ENCODE assay signal across 12 cellular contexts in the genomic region with DNA sequence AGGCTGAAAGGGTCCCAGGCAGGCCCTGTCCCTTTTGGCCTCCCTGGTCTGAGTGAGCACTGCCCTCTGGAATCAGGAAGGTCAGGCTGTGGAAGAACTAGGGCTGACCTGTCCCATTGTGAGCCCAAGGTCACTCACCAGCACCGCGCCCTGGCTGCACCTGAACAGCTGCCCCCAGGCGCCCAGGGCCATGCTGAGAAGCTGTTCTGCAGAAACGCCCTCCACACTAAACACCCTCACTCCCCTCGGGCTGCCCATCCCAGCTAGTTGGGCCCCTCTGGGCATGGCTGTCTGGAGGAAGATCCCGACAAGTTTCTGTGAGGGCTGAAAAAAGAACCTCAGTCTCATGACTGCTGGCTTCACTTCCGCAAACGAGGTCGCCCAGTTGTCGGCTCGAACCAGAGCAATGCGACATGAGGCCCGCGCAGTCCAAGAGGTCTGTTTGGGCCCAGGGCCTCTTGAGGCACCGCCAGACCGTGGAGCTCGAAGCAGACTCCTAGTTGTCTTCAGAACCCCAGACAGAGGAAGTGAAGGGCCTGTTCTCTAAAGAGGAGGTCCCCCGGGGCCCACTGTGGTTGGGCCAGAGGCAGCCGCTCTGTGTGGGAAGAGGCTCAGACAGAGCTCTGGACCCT.
DNase-seq lines count a peak whose midpoint lies in the region; ATAC-seq and TF ChIP-seq lines count a peak whose summit lies in the region.
"Had no signal": no experiment of that assay in that cellular context is flagged by ENCODE, and none has a peak within 500 bp of the region (broad histone marks: within the 10 kb centered on the region; RNA-seq: fewer than 3 reads in every experiment).

No MANE protein-coding gene starts in this region.

- H3K9me3 Mint-ChIP-seq in activated naive CD8-positive, alpha-beta T cell treated with anti-CD3 and anti-CD28 coated beads, Interleukin-2, amount 50 U/mL, for 24 hours = no peaks in the 10 kb centered on the region
- H3K9me3 Mint-ChIP-seq in activated naive CD8-positive, alpha-beta T cell treated with anti-CD3 and anti-CD28 coated beads for 36 hours = no peaks in the 10 kb centered on the region

- H3K4me3 ChIP-seq in OCI-LY3 (ENCODE audit: low read length) (peak overlapping the region; percentile 51), upper lobe of right lung (no peak overlapping the region), thyroid gland (replicated peaks in 1 of 3) (no peak overlapping the region)
- H3K4me3 ChIP-seq: adrenal gland, thoracic aorta had no signal

- ATAC-seq in activated naive CD8-positive, alpha-beta T cell treated with anti-CD3 and anti-CD28 coated beads, Interleukin-2, amount 50 U/mL, for 24 hours = peak; percentile 23
- ATAC-seq in HG02763 (IDR thresholded peaks at IDR 0.05; ENCODE audit: unreplicated experiment) (peak; percentile 86), upper lobe of right lung (peak; percentile 49)

- no peak for DNase-seq in activated naive CD8-positive, alpha-beta T cell treated with anti-CD3 and anti-CD28 coated beads, Interleukin-2, amount 50 U/mL, for 24 hours
- DNase-seq in activated naive CD8-positive, alpha-beta T cell treated with anti-CD3 and anti-CD28 coated beads for 36 hours = no peak
- DNase-seq in upper lobe of right lung = peak; percentile 64
- no peak for DNase-seq in thyroid gland
- no peak for DNase-seq in NCI-H2107 treated with DMSO at 0.1 percent for 48 hours (lab: John Stamatoyannopoulos, UW; ENCODE audit: unreplicated experiment)
- DNase-seq in superior temporal gyrus (ENCODE audit: extremely low spot score) = no peak
- DNase-seq: glutamatergic neuron had no signal

- no peak for TF ChIP-seq CTCF in OCI-LY3 (IDR thresholded peaks at IDR 0.05; ENCODE audit: low read depth, low read length)
- TF ChIP-seq CTCF in upper lobe of right lung (IDR thresholded peaks at IDR 0.05) = no peak
- no peak for TF ChIP-seq CTCF in thyroid gland (IDR thresholded peaks at IDR 0.05)

- no peaks in the 10 kb centered on the region for H3K27me3 Mint-ChIP-seq in activated naive CD8-positive, alpha-beta T cell treated with anti-CD3 and anti-CD28 coated beads, Interleukin-2, amount 50 U/mL, for 24 hours
- no peaks in the 10 kb centered on the region for H3K27me3 Mint-ChIP-seq in activated naive CD8-positive, alpha-beta T cell treated with anti-CD3 and anti-CD28 coated beads for 36 hours

- H3K9ac ChIP-seq in OCI-LY3 (ENCODE audit: low read length) = peak overlapping the region; percentile 82

- WGBS in thyroid gland, 2 donors = 72 to 76% methylated on average over 8 to 17 of the region's 19 CpGs

- intact Hi-C loops in upper lobe of right lung (cut with DNase I) = no loop called here
- intact Hi-C loops in thyroid gland (cut with DNase I) = no loop called here

- TF ChIP-seq POLR2A in thyroid gland (IDR thresholded peaks at IDR 0.05) = no peak

- no peaks in the 10 kb centered on the region for H4K20me1 ChIP-seq in OCI-LY3 (ENCODE audit: insufficient read depth, low read length)

- peaks cover 68% of the 10 kb centered on the region for H3K79me2 ChIP-seq in OCI-LY3 (ENCODE audit: low read length)

- H3K36me3 ChIP-seq in OCI-LY3 (replicated peaks; ENCODE audit: low read depth, low read length) (peaks cover 52% of the 10 kb centered on the region), upper lobe of right lung (peaks cover 17% of the 10 kb centered on the region), thyroid gland (no peaks in the 10 kb centered on the region)
- H3K36me3 ChIP-seq: adrenal gland, thoracic aorta had no signal

- H3K27me3 ChIP-seq in OCI-LY3 (ENCODE audit: low read depth, low read length) (no peaks in the 10 kb centered on the region), upper lobe of right lung (no peaks in the 10 kb centered on the region), thyroid gland (no peaks in the 10 kb centered on the region)

- H3K36me3 Mint-ChIP-seq in activated naive CD8-positive, alpha-beta T cell treated with anti-CD3 and anti-CD28 coated beads, Interleukin-2, amount 50 U/mL, for 24 hours (ENCODE audit: low read depth) = peaks cover 33% of the 10 kb centered on the region
- H3K36me3 Mint-ChIP-seq in activated naive CD8-positive, alpha-beta T cell treated with anti-CD3 and anti-CD28 coated beads for 36 hours = peaks cover 30% of the 10 kb centered on the region

- H3K27ac ChIP-seq in OCI-LY3 (ENCODE audit: low read length) = peak overlapping the region; percentile 98
- no peak overlapping the region for H3K27ac ChIP-seq in upper lobe of right lung
- no peak overlapping the region for H3K27ac ChIP-seq in thyroid gland
- H3K27ac ChIP-seq: thoracic aorta had no signal

- no peaks in the 10 kb centered on the region for H3K9me3 ChIP-seq in OCI-LY3 (ENCODE audit: insufficient read depth, low read length)
- no peaks in the 10 kb centered on the region for H3K9me3 ChIP-seq in upper lobe of right lung
- no peaks in the 10 kb centered on the region for H3K9me3 ChIP-seq in thyroid gland
- H3K9me3 ChIP-seq: adrenal gland, thoracic aorta had no signal

- peaks cover 26% of the 10 kb centered on the region for H3K4me1 ChIP-seq in OCI-LY3 (ENCODE audit: low read length)
- H3K4me1 ChIP-seq in upper lobe of right lung = no peaks in the 10 kb centered on the region
- no peaks in the 10 kb centered on the region for H3K4me1 ChIP-seq in thyroid gland
- H3K4me1 ChIP-seq: adrenal gland had no signal

- peaks cover 10% of the 10 kb centered on the region for H3K4me1 Mint-ChIP-seq in activated naive CD8-positive, alpha-beta T cell treated with anti-CD3 and anti-CD28 coated beads, Interleukin-2, amount 50 U/mL, for 24 hours
- peaks cover 4% of the 10 kb centered on the region for H3K4me1 Mint-ChIP-seq in activated naive CD8-positive, alpha-beta T cell treated with anti-CD3 and anti-CD28 coated beads for 36 hours

- H3K27ac Mint-ChIP-seq in activated naive CD8-positive, alpha-beta T cell treated with anti-CD3 and anti-CD28 coated beads, Interleukin-2, amount 50 U/mL, for 24 hours = peak overlapping the region; percentile 18
- no peak overlapping the region for H3K27ac Mint-ChIP-seq in activated naive CD8-positive, alpha-beta T cell treated with anti-CD3 and anti-CD28 coated beads for 36 hours
- H3K27ac Mint-ChIP-seq: T-helper 1 cell treated with Interleukin-12 subunit alpha and Interleukin-12 subunit beta and Interleukin-4 antibody, amounts not matched to agents 30 μg/mL and 1 μg/mL, for 36 hours had no signal

- H2AFZ ChIP-seq in OCI-LY3 (ENCODE audit: low read depth, low read length) = no peak overlapping the region

- H3K4me3 Mint-ChIP-seq in activated naive CD8-positive, alpha-beta T cell treated with anti-CD3 and anti-CD28 coated beads, Interleukin-2, amount 50 U/mL, for 24 hours = no peak overlapping the region
- H3K4me3 Mint-ChIP-seq in activated naive CD8-positive, alpha-beta T cell treated with anti-CD3 and anti-CD28 coated beads for 36 hours = no peak overlapping the region
- H3K4me3 Mint-ChIP-seq: T-helper 1 cell treated with Interleukin-12 subunit alpha and Interleukin-12 subunit beta and Interleukin-4 antibody, amounts not matched to agents 30 μg/mL and 1 μg/mL, for 36 hours had no signal

- H3K4me2 ChIP-seq in OCI-LY3 (ENCODE audit: low read length) = peak overlapping the region; percentile 67

Comparison
In these comparisons a context has a peak if more than half of its experiments do, and no peak if none do; other contexts are left out.
1. ATAC-seq: peak in every context shown above with its lines; median percentile 86 in HG02763; 49 in upper lobe of right lung; 23 in activated naive CD8-positive, alpha-beta T cell treated with anti-CD3 and anti-CD28 coated beads, Interleukin-2, amount 50 U/mL, for 24 hours.